Comparison of ENCODE assay signal across 1 cellular context in genomic region chr14:94451091-94451751, GRCh38.
TF ChIP-seq lines count a peak whose summit lies in the region.

No MANE protein-coding gene starts in this region.

TF ChIP-seq in HepG2, 621 proteins besides CTCF, POLR2A, EP300 and RAD21 (continued from another document and continues in another):
- TF ChIP-seq ZBTB46 (CRISPR knock-in tag; IDR thresholded peaks at IDR 0.05; ENCODE audit: borderline replicate concordance) (no peak), ZNF12 (CRISPR knock-in tag; IDR thresholded peaks at IDR 0.05) (no peak; the same call in 1 of the 2 replicates), CCAR2 (optimal IDR thresholded peaks at IDR 0.05; ENCODE audit: low read depth, low read length) (no peak), ZSCAN25 (CRISPR knock-in tag; IDR thresholded peaks at IDR 0.05) (peak; percentile 52; the same call in 1 of the 2 replicates), IRF2 (CRISPR knock-in tag; IDR thresholded peaks at IDR 0.05) (peak; percentile 75; the same call in 1 of the 2 replicates), ZNF564 (CRISPR knock-in tag; IDR thresholded peaks at IDR 0.05) (0 out of 2 replicates have a peak, but pooled peaks have one; percentile 35), GATA4 (IDR thresholded peaks at IDR 0.05; ENCODE audit: borderline replicate concordance, low read depth) (peak; percentile 67; the same call in 1 of the 2 replicates), TRIM22 (IDR thresholded peaks at IDR 0.05) (no peak), ZNF891 (CRISPR knock-in tag; IDR thresholded peaks at IDR 0.05) (no peak), RBM22 (optimal IDR thresholded peaks at IDR 0.05; ENCODE audit: low read length) (no peak), ATAD3A (CRISPR knock-in tag; IDR thresholded peaks at IDR 0.05) (no peak), SETDB1 (CRISPR knock-in tag; IDR thresholded peaks at IDR 0.05; ENCODE audit: borderline replicate concordance) (no peak), CREM (IDR thresholded peaks at IDR 0.05) (peak; percentile 66; the same call in 1 of the 2 replicates), CREM (CRISPR knock-in tag; IDR thresholded peaks at IDR 0.05) (no peak), NFATC3 (CRISPR knock-in tag; IDR thresholded peaks at IDR 0.05) (peak; percentile 78; the same call in 1 of the 2 replicates), ELK4 (CRISPR knock-in tag; IDR thresholded peaks at IDR 0.05; ENCODE audit: borderline replicate concordance) (no peak), ZBTB2 (CRISPR knock-in tag; IDR thresholded peaks at IDR 0.05; ENCODE audit: low read depth) (no peak), NFRKB (IDR thresholded peaks at IDR 0.05) (no peak), ZNF574 (CRISPR knock-in tag; IDR thresholded peaks at IDR 0.05) (peak; percentile 76), MXD3 (CRISPR knock-in tag; IDR thresholded peaks at IDR 0.05) (no peak), ZNF550 (CRISPR knock-in tag; IDR thresholded peaks at IDR 0.05; ENCODE audit: borderline replicate concordance) (no peak), SOX6 (IDR thresholded peaks at IDR 0.05) (no peak), SOX6 (CRISPR knock-in tag; IDR thresholded peaks at IDR 0.05) (peak; percentile 89), ARNT2 (CRISPR knock-in tag; IDR thresholded peaks at IDR 0.05; ENCODE audit: low read depth) (peak; percentile 36; the same call in 1 of the 2 replicates), SMC3 (IDR thresholded peaks at IDR 0.05; ENCODE audit: low read length) (no peak), PAF1 (CRISPR knock-in tag; IDR thresholded peaks at IDR 0.05) (0 out of 2 replicates have a peak, but pooled peaks have one; percentile 26), FOXO1 (CRISPR knock-in tag; IDR thresholded peaks at IDR 0.05) (peak; percentile 61), FOXA3 (CRISPR knock-in tag; IDR thresholded peaks at IDR 0.05) (peak; percentile 32; the same call in 1 of the 2 replicates), ZNF639 (CRISPR knock-in tag; conservative IDR thresholded peaks at IDR 0.05) (no peak), RBM39 (IDR thresholded peaks at IDR 0.05; ENCODE audit: low read depth, low read length, poor library complexity, severe bottlenecking) (no peak), CBFB (CRISPR knock-in tag; IDR thresholded peaks at IDR 0.05) (peak; percentile 56; the same call in 1 of the 2 replicates), ZHX1 (CRISPR knock-in tag; IDR thresholded peaks at IDR 0.05; ENCODE audit: low read depth) (peak; percentile 58; the same call in 1 of the 2 replicates), JDP2 (CRISPR knock-in tag; IDR thresholded peaks at IDR 0.05; ENCODE audit: borderline replicate concordance) (no peak), MTF2 (CRISPR knock-in tag; IDR thresholded peaks at IDR 0.05; ENCODE audit: borderline replicate concordance) (no peak), BHLHE40 (IDR thresholded peaks at IDR 0.05; ENCODE audit: low read length) (no peak), ZSCAN21 (CRISPR knock-in tag; IDR thresholded peaks at IDR 0.05; ENCODE audit: borderline replicate concordance) (0 out of 2 replicates have a peak, but pooled peaks have one; percentile 45), ZNF672 (CRISPR knock-in tag; IDR thresholded peaks at IDR 0.05) (no peak), ZSCAN29 (CRISPR knock-in tag; conservative IDR thresholded peaks at IDR 0.05) (no peak), DMTF1 (CRISPR knock-in tag; IDR thresholded peaks at IDR 0.05) (no peak), ZUFSP (CRISPR knock-in tag; IDR thresholded peaks at IDR 0.05; ENCODE audit: borderline replicate concordance) (no peak), RCOR2 (CRISPR knock-in tag; IDR thresholded peaks at IDR 0.05) (no peak), ZKSCAN5 (CRISPR knock-in tag; IDR thresholded peaks at IDR 0.05) (no peak), ZNF562 (CRISPR knock-in tag; IDR thresholded peaks at IDR 0.05; ENCODE audit: borderline replicate concordance) (no peak), TFE3 (CRISPR knock-in tag; IDR thresholded peaks at IDR 0.05) (no peak; the same call in none of the 2 replicates), NR2F1 (CRISPR knock-in tag; IDR thresholded peaks at IDR 0.05) (no peak; a peak in 1 of 4 replicates), RXRA (CRISPR knock-in tag; IDR thresholded peaks at IDR 0.05) (peak; percentile 55; the same call in 1 of the 2 replicates)
